10 cellular contexts compared by ENCODE assay signal in genomic region chr10:119251315-119251708, GRCh38. TPM values are rescaled to one million over a fixed set of nuclear protein-coding genes. Genes with fewer than 3 reads are reported as not detected.
DNase-seq lines count a peak whose midpoint lies in the region; ATAC-seq, FAIRE-seq and TF ChIP-seq lines count a peak whose summit lies in the region.
"Had no signal": no experiment of that assay in that cellular context is flagged by ENCODE, and none has a peak within 500 bp of the region (broad histone marks: within the 10 kb centered on the region; RNA-seq: fewer than 3 reads in every experiment).

No MANE protein-coding gene starts in this region.

- TF ChIP-seq CTCF in astrocyte of the spinal cord (IDR thresholded peaks at IDR 0.05; ENCODE audit: low read depth, low read length) = no peak
- no peak for TF ChIP-seq CTCF in HepG2 (CRISPR knock-in tag; IDR thresholded peaks at IDR 0.05)

- CTCF ChIA-PET in HepG2 (lab: Yijun Ruan, JAX; ENCODE audit: low intra/inter-chr PET ratio, low total read pairs) = no interaction called here

- in situ Hi-C loops in astrocyte of the spinal cord (cut with HindIII; ENCODE audit: low sequenced_read_pairs) (no loop called here), HepG2 (cut with HindIII; ENCODE audit: extremely low pct_ligation_motif_present, low pct_unique_long_range_greater_than_20kb) (no loop called here)

- H3K4me3 ChIP-seq in H7 (ENCODE audit: insufficient read depth, low read depth, low read length) = no peak overlapping the region
- no peak overlapping the region for H3K4me3 ChIP-seq in astrocyte of the spinal cord (ENCODE audit: low read depth, low read length)
- no peak overlapping the region for H3K4me3 ChIP-seq in HepG2 (replicated peaks in 1 of 3; ENCODE audit: insufficient read depth in 1 of 3, low read depth in 2 of 3, low read length in 3 of 3)
- H3K4me3 ChIP-seq in subcutaneous abdominal adipose tissue (ENCODE audit: low read depth in 1 of 5, low read length in 5 of 5) = no peak overlapping the region

- H3K4me2 ChIP-seq in HepG2 (ENCODE audit: low read depth, low read length) = no peak overlapping the region

- intact Hi-C loops in HepG2 (cut with micrococcal nuclease; ENCODE audit: unreplicated experiment) = no loop called here
- intact Hi-C loops in posterior vena cava (cut with DNase I) = loop anchor here in 1 of 2 donors (5.0 kb wide), 1 partner anchor 44 kb away; the partner anchor contains the start of gene GRK5

- 89% methylated on average over 7 of the region's 7 CpGs for WGBS in HepG2 (ENCODE audit: low lambda C conversion rate)

- TF ChIP-seq EP300 in HepG2 (IDR thresholded peaks at IDR 0.05; ENCODE audit: low read depth in 2 of 2, low read length in 2 of 2) (no peak), HepG2 (CRISPR knock-in tag; IDR thresholded peaks at IDR 0.05; ENCODE audit: borderline replicate concordance) (no peak)

- no peaks in the 10 kb centered on the region for H3K9me3 ChIP-seq in HepG2 (ENCODE audit: low read length)
- no peaks in the 10 kb centered on the region for H3K9me3 ChIP-seq in subcutaneous abdominal adipose tissue (ENCODE audit: control insufficient read depth in 5 of 5, low read length in 5 of 5)

- POLR2A ChIA-PET in HepG2 (lab: Yijun Ruan, JAX) = interaction anchor here (0.7 to 6.4 kb wide), 7 partner anchors 10 to 165 kb away, joined by 3 to 168 read pairs (median 8); partner anchors contain the start of gene GRK5

- ATAC-seq in HepG2 (no peak), GM18858 (IDR thresholded peaks at IDR 0.05; ENCODE audit: unreplicated experiment) (no peak)

- DNase-seq in H7 (peak; percentile 29), astrocyte of the spinal cord (ENCODE audit: low read depth, low spot score) (peak; percentile 75), HepG2 (ENCODE audit: low spot score) (no peak), cerebellar nuclear complex (lab: John Stamatoyannopoulos, UW) (no peak), SW480 (ENCODE audit: low spot score) (no peak), posterior vena cava (ENCODE audit: low spot score) (no peak)
- DNase-seq: Karpas-422, NCI-H510A treated with DMSO at 0.1 percent for 48 hours had no signal

- BruUV-seq in HepG2 (replicated peaks; lab: Mats Ljungman, UMichigan) = no TSS peak

- no peaks in the 10 kb centered on the region for H4K20me1 ChIP-seq in HepG2 (ENCODE audit: insufficient read depth, low read length)

- no peak for TF ChIP-seq RAD21 in HepG2 (CRISPR knock-in tag; IDR thresholded peaks at IDR 0.05)

- FAIRE-seq in HepG2 (lab: Jason Lieb, UNC) = no peak

- H3K4me1 ChIP-seq in HepG2 (ENCODE audit: insufficient read depth, low read length) (peaks cover 82% of the 10 kb centered on the region), subcutaneous abdominal adipose tissue (ENCODE audit: control insufficient read depth in 5 of 5, insufficient read depth in 5 of 5, low read length in 5 of 5) (peaks cover 10 to 73% (median 54%) of the 10 kb centered on the region in 5 donors)

- H3K27ac ChIP-seq in HepG2 (ENCODE audit: extremely low read length, insufficient read depth, low read length) (peak overlapping the region; percentile 10), subcutaneous abdominal adipose tissue (ENCODE audit: low read depth, low read length) (peak overlapping the region; percentile 34)

- peaks cover 10% of the 10 kb centered on the region for H3K79me2 ChIP-seq in HepG2 (ENCODE audit: insufficient read depth, low read length)

- H3K27me3 ChIP-seq in H7 (ENCODE audit: control insufficient read depth, insufficient read depth, low read length) (peaks cover 8% of the 10 kb centered on the region), HepG2 (ENCODE audit: control insufficient read depth in 1 of 2, insufficient read depth in 2 of 2, low read length in 2 of 2) (no peaks in the 10 kb centered on the region), subcutaneous abdominal adipose tissue (ENCODE audit: control insufficient read depth in 5 of 5, insufficient read depth in 4 of 5, low read length in 5 of 5) (no peaks in the 10 kb centered on the region)

- no peaks in the 10 kb centered on the region for H3K36me3 ChIP-seq in H7 (replicated peaks; ENCODE audit: control insufficient read depth, insufficient read depth, low read length)
- no peaks in the 10 kb centered on the region for H3K36me3 ChIP-seq in HepG2 (replicated peaks in 1 of 2; ENCODE audit: control insufficient read depth in 1 of 2, insufficient read depth in 2 of 2, low read length in 2 of 2)
- H3K36me3 ChIP-seq in subcutaneous abdominal adipose tissue (ENCODE audit: control insufficient read depth in 5 of 5, insufficient read depth in 5 of 5, low read length in 5 of 5) = no peaks in the 10 kb centered on the region

- TF ChIP-seq POLR2A in HepG2 (IDR thresholded peaks at IDR 0.05; ENCODE audit: insufficient read depth in 1 of 2, low read depth in 2 of 2, low read length in 2 of 2) = no peak

- H3K9ac ChIP-seq in HepG2 (ENCODE audit: insufficient read depth, low read depth, low read length) (no peak overlapping the region), subcutaneous abdominal adipose tissue (ENCODE audit: low read length in 5 of 5) (no peak overlapping the region)

- H2AFZ ChIP-seq in HepG2 (ENCODE audit: low read length) = no peak overlapping the region

TF ChIP-seq in HepG2, 621 proteins besides CTCF, POLR2A, EP300 and RAD21 (continues in another document):
- TF ChIP-seq ZNF234 (CRISPR knock-in tag; conservative IDR thresholded peaks at IDR 0.05) (no peak), SNAPC4 (CRISPR knock-in tag; IDR thresholded peaks at IDR 0.05) (no peak), ZFP36L1 (CRISPR knock-in tag; IDR thresholded peaks at IDR 0.05) (no peak), ZNF121 (CRISPR knock-in tag; IDR thresholded peaks at IDR 0.05) (no peak), FOSL2 (CRISPR knock-in tag; IDR thresholded peaks at IDR 0.05) (no peak), AGO1 (IDR thresholded peaks at IDR 0.05; ENCODE audit: low read depth, low read length, poor library complexity, severe bottlenecking) (no peak), NBN (conservative IDR thresholded peaks at IDR 0.05) (no peak)

RNA-seq across cellular contexts. Expression of gene GRK5, which starts 43.9 kb away (rescaled TPM):
- 1.2 and 1.7 TPM in 2 replicates for total RNA-seq in H7 (2014; rRNA removed; shearing (Covaris generic))
- 12.6 and 12.8 TPM in 2 replicates for total RNA-seq in HepG2 (2016; rRNA removed; fragmentation: Illumina TruSeq; extraction: Trizol)
- 6.3 and 7.7 TPM in 2 replicates for total RNA-seq in HepG2 (2016; cell fraction: cytosol; rRNA removed; fragmentation: Illumina TruSeq; extraction: Trizol; ENCODE audit: low read depth)
- total RNA-seq in HepG2 (2016; cell fraction: insoluble cytoplasmic fraction; rRNA removed; fragmentation: Illumina TruSeq; extraction: Trizol) = 11.4 and 13.0 TPM in 2 replicates
- 18.1 and 19.4 TPM in 2 replicates for total RNA-seq in HepG2 (2016; cell fraction: membrane; rRNA removed; fragmentation: Illumina TruSeq; extraction: Trizol)
- total RNA-seq in HepG2 (2016; cell fraction: nucleus; rRNA removed; fragmentation: Illumina TruSeq; extraction: Trizol) = 6.4 and 8.1 TPM in 2 replicates
- polyA plus RNA-seq in HepG2 (2011; rRNA removed) = 10.4 and 11.5 TPM in 2 replicates
- 10.0 and 11.4 TPM in 2 replicates for polyA plus RNA-seq in HepG2 (2011; cell fraction: cytosol; rRNA removed)
- 11.8 and 12.9 TPM in 2 replicates for polyA plus RNA-seq in HepG2 (2011; cell fraction: nucleus; rRNA removed)
- 10.9 and 14.3 TPM in 2 replicates for polyA plus RNA-seq in HepG2 (2012)
- polyA plus RNA-seq in HepG2 (2016; cell fraction: cytosol; fragmentation: Illumina TruSeq; extraction: Trizol; ENCODE audit: low read depth) = 7.6 and 7.7 TPM in 2 replicates
- polyA plus RNA-seq in HepG2 (2016; cell fraction: insoluble cytoplasmic fraction; fragmentation: Illumina TruSeq; extraction: Trizol; ENCODE audit: low read depth) = 14.0 and 15.2 TPM in 2 replicates
- 16.0 and 16.9 TPM in 2 replicates for polyA plus RNA-seq in HepG2 (2016; cell fraction: membrane; fragmentation: Illumina TruSeq; extraction: Trizol; ENCODE audit: low read depth)
- 15.4 and 17.0 TPM in 2 replicates for polyA plus RNA-seq in HepG2 (2016; cell fraction: nucleus; fragmentation: Illumina TruSeq; extraction: Trizol; ENCODE audit: insufficient read depth, low read depth)
- polyA minus RNA-seq in HepG2 (2011; rRNA and poly(A)+ RNA removed; ENCODE audit: low replicate concordance) = 5.5 and 9.4 TPM in 2 replicates
- 5.5 and 8.2 TPM in 2 replicates for polyA minus RNA-seq in HepG2 (2011; cell fraction: cytosol; rRNA and poly(A)+ RNA removed)
- 5.2 and 6.5 TPM in 2 replicates for polyA minus RNA-seq in HepG2 (2011; cell fraction: nucleus; rRNA and poly(A)+ RNA removed)
- total RNA-seq in posterior vena cava = 10 to 100 TPM; 40.0 to 57.5 TPM

Comparison
In these comparisons a context has a peak if more than half of its experiments do, and no peak if none do; other contexts are left out.
1. DNase-seq: peak in H7 (single experiment) and astrocyte of the spinal cord (single experiment); none in HepG2 (single experiment), cerebellar nuclear complex (0 of 2), SW480 (single experiment) and posterior vena cava (single experiment).